1 cellular context compared by ENCODE assay signal in the genomic region with DNA sequence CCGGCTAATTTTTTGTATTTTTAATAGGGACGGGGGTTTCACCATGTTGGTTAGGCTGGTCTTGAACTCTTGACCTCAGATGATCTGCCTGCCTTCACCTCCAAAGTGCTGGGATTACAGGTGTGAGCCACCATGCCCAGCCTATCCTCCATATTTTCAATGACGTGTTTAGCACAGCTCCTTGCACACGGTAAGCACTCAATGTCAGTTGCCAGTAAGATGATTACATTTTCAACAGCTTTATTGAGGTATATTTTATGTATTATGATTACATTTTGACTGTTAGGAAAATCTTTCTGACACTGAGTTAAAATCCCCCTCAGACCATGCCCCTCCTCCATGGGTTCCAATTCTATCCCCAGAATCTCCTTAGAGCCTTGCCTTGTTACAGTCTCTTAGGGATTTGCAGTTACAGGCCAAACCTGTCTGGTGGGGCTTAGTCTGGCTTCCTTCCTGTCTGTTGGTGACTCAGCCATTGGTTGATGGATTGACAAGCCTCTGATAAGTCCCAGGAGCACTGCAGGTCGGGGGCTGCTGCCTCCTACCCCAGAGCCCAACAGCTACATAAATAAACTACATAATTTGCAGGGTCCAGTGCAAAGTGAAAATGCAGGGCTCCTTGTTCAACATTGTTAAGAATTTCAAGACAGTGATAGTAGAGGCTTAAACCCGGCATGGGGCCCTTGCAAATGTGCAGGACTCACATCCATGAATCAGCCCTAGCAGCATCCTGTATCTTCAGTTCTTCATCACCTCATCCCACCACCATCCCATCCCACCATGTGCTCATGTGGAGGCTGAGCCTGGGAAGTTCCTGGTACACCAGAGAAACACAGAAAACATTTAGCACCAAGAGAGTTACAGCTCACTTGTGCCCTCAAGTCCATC.
TF ChIP-seq lines count a peak whose summit lies in the region.

No MANE protein-coding gene starts in this region.

TF ChIP-seq in K562, 482 proteins besides CTCF, POLR2A, EP300 and RAD21 (continued from another document and continues in another):
- TF ChIP-seq, protein P1, sequence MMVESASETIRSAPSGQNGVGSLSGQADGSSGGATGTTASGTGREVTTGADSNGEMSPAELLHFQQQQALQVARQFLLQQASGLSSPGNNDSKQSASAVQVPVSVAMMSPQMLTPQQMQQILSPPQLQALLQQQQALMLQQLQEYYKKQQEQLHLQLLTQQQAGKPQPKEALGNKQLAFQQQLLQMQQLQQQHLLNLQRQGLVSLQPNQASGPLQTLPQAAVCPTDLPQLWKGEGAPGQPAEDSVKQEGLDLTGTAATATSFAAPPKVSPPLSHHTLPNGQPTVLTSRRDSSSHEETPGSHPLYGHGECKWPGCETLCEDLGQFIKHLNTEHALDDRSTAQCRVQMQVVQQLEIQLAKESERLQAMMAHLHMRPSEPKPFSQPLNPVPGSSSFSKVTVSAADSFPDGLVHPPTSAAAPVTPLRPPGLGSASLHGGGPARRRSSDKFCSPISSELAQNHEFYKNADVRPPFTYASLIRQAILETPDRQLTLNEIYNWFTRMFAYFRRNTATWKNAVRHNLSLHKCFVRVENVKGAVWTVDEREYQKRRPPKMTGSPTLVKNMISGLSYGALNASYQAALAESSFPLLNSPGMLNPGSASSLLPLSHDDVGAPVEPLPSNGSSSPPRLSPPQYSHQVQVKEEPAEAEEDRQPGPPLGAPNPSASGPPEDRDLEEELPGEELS (CRISPR knock-in tag; IDR thresholded peaks at IDR 0.05; ENCODE audit: borderline replicate concordance) = no peak
- TF ChIP-seq, protein P2, sequence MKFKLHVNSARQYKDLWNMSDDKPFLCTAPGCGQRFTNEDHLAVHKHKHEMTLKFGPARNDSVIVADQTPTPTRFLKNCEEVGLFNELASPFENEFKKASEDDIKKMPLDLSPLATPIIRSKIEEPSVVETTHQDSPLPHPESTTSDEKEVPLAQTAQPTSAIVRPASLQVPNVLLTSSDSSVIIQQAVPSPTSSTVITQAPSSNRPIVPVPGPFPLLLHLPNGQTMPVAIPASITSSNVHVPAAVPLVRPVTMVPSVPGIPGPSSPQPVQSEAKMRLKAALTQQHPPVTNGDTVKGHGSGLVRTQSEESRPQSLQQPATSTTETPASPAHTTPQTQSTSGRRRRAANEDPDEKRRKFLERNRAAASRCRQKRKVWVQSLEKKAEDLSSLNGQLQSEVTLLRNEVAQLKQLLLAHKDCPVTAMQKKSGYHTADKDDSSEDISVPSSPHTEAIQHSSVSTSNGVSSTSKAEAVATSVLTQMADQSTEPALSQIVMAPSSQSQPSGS (CRISPR knock-in tag; IDR thresholded peaks at IDR 0.05) = no peak
- TF ChIP-seq, protein P3, sequence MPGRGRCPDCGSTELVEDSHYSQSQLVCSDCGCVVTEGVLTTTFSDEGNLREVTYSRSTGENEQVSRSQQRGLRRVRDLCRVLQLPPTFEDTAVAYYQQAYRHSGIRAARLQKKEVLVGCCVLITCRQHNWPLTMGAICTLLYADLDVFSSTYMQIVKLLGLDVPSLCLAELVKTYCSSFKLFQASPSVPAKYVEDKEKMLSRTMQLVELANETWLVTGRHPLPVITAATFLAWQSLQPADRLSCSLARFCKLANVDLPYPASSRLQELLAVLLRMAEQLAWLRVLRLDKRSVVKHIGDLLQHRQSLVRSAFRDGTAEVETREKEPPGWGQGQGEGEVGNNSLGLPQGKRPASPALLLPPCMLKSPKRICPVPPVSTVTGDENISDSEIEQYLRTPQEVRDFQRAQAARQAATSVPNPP (IDR thresholded peaks at IDR 0.05; ENCODE audit: borderline replicate concordance, insufficient read depth, insufficient read length) = no peak
- TF ChIP-seq FOXJ3 (CRISPR knock-in tag; IDR thresholded peaks at IDR 0.05) (no peak), ZNF79 (CRISPR knock-in tag; IDR thresholded peaks at IDR 0.05; ENCODE audit: low read depth) (no peak), PTTG1 (tag; IDR thresholded peaks at IDR 0.05; ENCODE audit: low read depth) (no peak; the same call in 1 of the 2 replicates), RHOXF2B (CRISPR knock-in tag; conservative IDR thresholded peaks at IDR 0.05) (no peak), ZNF316 (IDR thresholded peaks at IDR 0.05) (peak; percentile 33; the same call in 1 of the 2 replicates), POU5F1 (IDR thresholded peaks at IDR 0.05; ENCODE audit: borderline replicate concordance, low read depth, low read length, partially characterized antibody) (no peak), EZH2 (IDR thresholded peaks at IDR 0.05; ENCODE audit: borderline replicate concordance, low read depth, low read length) (no peak), HSF4 (CRISPR knock-in tag; IDR thresholded peaks at IDR 0.05; ENCODE audit: borderline replicate concordance) (no peak), SPI1 (IDR thresholded peaks at IDR 0.05; ENCODE audit: borderline replicate concordance, low read depth, low read length) (peak; percentile 57; the same call in 1 of the 2 replicates), DPF2 (IDR thresholded peaks at IDR 0.05) (peak; percentile 91), TEAD4 (IDR thresholded peaks at IDR 0.05; ENCODE audit: low read length) (peak; percentile 28; the same call in 1 of the 2 replicates), TEAD4 (CRISPR knock-in tag; IDR thresholded peaks at IDR 0.05; ENCODE audit: borderline replicate concordance) (no peak), SMARCC2 (IDR thresholded peaks at IDR 0.05; ENCODE audit: low read depth) (peak; percentile 62; the same call in 1 of the 2 replicates), ZKSCAN3 (CRISPR knock-in tag; IDR thresholded peaks at IDR 0.05) (no peak), GTF2F1 (IDR thresholded peaks at IDR 0.05; ENCODE audit: low read depth, low read length) (no peak)
- TF ChIP-seq, protein P4, sequence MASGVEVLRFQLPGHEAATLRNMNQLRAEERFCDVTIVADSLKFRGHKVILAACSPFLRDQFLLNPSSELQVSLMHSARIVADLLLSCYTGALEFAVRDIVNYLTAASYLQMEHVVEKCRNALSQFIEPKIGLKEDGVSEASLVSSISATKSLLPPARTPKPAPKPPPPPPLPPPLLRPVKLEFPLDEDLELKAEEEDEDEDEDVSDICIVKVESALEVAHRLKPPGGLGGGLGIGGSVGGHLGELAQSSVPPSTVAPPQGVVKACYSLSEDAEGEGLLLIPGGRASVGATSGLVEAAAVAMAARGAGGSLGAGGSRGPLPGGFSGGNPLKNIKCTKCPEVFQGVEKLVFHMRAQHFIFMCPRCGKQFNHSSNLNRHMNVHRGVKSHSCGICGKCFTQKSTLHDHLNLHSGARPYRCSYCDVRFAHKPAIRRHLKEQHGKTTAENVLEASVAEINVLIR (CRISPR knock-in tag; IDR thresholded peaks at IDR 0.05) = no peak
- TF ChIP-seq, protein P5, sequence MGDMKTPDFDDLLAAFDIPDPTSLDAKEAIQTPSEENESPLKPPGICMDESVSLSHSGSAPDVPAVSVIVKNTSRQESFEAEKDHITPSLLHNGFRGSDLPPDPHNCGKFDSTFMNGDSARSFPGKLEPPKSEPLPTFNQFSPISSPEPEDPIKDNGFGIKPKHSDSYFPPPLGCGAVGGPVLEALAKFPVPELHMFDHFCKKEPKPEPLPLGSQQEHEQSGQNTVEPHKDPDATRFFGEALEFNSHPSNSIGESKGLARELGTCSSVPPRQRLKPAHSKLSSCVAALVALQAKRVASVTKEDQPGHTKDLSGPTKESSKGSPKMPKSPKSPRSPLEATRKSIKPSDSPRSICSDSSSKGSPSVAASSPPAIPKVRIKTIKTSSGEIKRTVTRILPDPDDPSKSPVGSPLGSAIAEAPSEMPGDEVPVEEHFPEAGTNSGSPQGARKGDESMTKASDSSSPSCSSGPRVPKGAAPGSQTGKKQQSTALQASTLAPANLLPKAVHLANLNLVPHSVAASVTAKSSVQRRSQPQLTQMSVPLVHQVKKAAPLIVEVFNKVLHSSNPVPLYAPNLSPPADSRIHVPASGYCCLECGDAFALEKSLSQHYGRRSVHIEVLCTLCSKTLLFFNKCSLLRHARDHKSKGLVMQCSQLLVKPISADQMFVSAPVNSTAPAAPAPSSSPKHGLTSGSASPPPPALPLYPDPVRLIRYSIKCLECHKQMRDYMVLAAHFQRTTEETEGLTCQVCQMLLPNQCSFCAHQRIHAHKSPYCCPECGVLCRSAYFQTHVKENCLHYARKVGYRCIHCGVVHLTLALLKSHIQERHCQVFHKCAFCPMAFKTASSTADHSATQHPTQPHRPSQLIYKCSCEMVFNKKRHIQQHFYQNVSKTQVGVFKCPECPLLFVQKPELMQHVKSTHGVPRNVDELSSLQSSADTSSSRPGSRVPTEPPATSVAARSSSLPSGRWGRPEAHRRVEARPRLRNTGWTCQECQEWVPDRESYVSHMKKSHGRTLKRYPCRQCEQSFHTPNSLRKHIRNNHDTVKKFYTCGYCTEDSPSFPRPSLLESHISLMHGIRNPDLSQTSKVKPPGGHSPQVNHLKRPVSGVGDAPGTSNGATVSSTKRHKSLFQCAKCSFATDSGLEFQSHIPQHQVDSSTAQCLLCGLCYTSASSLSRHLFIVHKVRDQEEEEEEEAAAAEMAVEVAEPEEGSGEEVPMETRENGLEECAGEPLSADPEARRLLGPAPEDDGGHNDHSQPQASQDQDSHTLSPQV (IDR thresholded peaks at IDR 0.05) = peak; percentile 81
- TF ChIP-seq, protein P6, sequence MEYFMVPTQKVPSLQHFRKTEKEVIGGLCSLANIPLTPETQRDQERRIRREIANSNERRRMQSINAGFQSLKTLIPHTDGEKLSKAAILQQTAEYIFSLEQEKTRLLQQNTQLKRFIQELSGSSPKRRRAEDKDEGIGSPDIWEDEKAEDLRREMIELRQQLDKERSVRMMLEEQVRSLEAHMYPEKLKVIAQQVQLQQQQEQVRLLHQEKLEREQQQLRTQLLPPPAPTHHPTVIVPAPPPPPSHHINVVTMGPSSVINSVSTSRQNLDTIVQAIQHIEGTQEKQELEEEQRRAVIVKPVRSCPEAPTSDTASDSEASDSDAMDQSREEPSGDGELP (CRISPR knock-in tag; IDR thresholded peaks at IDR 0.05; ENCODE audit: borderline replicate concordance) = no peak
- TF ChIP-seq, protein P7, sequence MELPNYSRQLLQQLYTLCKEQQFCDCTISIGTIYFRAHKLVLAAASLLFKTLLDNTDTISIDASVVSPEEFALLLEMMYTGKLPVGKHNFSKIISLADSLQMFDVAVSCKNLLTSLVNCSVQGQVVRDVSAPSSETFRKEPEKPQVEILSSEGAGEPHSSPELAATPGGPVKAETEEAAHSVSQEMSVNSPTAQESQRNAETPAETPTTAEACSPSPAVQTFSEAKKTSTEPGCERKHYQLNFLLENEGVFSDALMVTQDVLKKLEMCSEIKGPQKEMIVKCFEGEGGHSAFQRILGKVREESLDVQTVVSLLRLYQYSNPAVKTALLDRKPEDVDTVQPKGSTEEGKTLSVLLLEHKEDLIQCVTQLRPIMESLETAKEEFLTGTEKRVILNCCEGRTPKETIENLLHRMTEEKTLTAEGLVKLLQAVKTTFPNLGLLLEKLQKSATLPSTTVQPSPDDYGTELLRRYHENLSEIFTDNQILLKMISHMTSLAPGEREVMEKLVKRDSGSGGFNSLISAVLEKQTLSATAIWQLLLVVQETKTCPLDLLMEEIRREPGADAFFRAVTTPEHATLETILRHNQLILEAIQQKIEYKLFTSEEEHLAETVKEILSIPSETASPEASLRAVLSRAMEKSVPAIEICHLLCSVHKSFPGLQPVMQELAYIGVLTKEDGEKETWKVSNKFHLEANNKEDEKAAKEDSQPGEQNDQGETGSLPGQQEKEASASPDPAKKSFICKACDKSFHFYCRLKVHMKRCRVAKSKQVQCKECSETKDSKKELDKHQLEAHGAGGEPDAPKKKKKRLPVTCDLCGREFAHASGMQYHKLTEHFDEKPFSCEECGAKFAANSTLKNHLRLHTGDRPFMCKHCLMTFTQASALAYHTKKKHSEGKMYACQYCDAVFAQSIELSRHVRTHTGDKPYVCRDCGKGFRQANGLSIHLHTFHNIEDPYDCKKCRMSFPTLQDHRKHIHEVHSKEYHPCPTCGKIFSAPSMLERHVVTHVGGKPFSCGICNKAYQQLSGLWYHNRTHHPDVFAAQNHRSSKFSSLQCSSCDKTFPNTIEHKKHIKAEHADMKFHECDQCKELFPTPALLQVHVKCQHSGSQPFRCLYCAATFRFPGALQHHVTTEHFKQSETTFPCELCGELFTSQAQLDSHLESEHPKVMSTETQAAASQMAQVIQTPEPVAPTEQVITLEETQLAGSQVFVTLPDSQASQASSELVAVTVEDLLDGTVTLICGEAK (IDR thresholded peaks at IDR 0.05) = peak; percentile 62
- TF ChIP-seq, protein P7 (CRISPR knock-in tag; IDR thresholded peaks at IDR 0.05) = no peak
- TF ChIP-seq, protein P8, sequence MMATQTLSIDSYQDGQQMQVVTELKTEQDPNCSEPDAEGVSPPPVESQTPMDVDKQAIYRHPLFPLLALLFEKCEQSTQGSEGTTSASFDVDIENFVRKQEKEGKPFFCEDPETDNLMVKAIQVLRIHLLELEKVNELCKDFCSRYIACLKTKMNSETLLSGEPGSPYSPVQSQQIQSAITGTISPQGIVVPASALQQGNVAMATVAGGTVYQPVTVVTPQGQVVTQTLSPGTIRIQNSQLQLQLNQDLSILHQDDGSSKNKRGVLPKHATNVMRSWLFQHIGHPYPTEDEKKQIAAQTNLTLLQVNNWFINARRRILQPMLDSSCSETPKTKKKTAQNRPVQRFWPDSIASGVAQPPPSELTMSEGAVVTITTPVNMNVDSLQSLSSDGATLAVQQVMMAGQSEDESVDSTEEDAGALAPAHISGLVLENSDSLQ (IDR thresholded peaks at IDR 0.05) = peak; percentile 92
- TF ChIP-seq, protein P9, sequence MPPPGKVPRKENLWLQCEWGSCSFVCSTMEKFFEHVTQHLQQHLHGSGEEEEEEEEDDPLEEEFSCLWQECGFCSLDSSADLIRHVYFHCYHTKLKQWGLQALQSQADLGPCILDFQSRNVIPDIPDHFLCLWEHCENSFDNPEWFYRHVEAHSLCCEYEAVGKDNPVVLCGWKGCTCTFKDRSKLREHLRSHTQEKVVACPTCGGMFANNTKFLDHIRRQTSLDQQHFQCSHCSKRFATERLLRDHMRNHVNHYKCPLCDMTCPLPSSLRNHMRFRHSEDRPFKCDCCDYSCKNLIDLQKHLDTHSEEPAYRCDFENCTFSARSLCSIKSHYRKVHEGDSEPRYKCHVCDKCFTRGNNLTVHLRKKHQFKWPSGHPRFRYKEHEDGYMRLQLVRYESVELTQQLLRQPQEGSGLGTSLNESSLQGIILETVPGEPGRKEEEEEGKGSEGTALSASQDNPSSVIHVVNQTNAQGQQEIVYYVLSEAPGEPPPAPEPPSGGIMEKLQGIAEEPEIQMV (tag; conservative IDR thresholded peaks at IDR 0.05; ENCODE audit: low read depth) = no peak
